8 cellular contexts compared by ENCODE assay signal in the genomic region with DNA sequence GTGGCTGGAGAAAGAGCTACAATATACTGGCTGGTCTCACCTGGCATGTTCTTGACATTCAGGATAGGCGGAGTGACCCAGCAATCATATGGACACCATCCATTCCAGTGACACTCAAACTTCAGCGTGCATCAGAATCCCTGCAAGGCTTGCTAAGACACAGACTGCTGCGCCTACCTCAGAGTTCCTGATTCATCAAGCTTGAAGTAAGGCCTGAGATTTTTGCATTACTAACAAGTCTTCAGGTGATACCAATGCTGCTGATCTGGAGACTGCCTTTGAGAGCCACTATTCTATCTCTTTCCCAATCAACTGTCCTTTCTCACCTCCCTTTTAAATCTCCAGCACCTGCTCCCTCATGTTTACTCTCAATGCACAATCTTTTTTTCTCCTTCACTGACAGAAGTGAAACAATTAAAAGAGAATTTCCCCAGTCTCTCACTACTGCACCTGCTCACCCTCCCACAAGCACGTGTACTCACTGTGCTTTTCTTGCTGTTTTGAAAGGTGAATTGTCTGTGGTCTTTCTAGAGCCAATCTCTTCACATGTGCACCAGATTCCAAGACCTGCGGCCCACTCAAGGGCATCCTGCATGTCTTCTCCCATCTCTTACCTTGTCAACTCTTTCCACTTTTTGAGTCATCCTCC.
DNase-seq lines count a peak whose midpoint lies in the region; ATAC-seq lines count a peak whose summit lies in the region.
"Not testable (repeated sequence)": the region's sequence is repeated elsewhere in the genome, so short reads cannot be mapped to it uniquely, and the experiment has no call there.

No MANE protein-coding gene starts in this region.

- ATAC-seq in GM18870 (IDR thresholded peaks at IDR 0.05; ENCODE audit: unreplicated experiment) (peak; percentile 71), GM19463 (IDR thresholded peaks at IDR 0.05; ENCODE audit: unreplicated experiment) (peak; percentile 57), HG02610 (IDR thresholded peaks at IDR 0.05; ENCODE audit: unreplicated experiment) (peak; percentile 62), HG02981 (IDR thresholded peaks at IDR 0.05; ENCODE audit: unreplicated experiment) (peak; percentile 37), HG03378 (IDR thresholded peaks at IDR 0.05; ENCODE audit: unreplicated experiment) (peak; percentile 55)

- intact Hi-C loops in activated T-helper 1 cell treated with anti-CD3 and anti-CD28 coated beads, Interleukin-12 subunit alpha, Interleukin-12 subunit beta, Interleukin-2, Interleukin-4 antibody, amounts not matched to agents 30 ng/mL and 10 ng/mL and 1 ng/mL, durations not matched to agents 14 hours and 24 hours and 36 hours (cut with micrococcal nuclease): not testable (repeated sequence)

- peaks cover 33% of the 10 kb centered on the region for H3K4me1 Mint-ChIP-seq in activated T-helper 1 cell treated with anti-CD3 and anti-CD28 coated beads, Interleukin-12 subunit alpha, Interleukin-12 subunit beta, Interleukin-2, Interleukin-4 antibody, amounts not matched to agents 30 ng/mL and 10 ng/mL and 1 ng/mL, durations not matched to agents 14 hours and 24 hours and 36 hours (ENCODE audit: low read depth)

- peak overlapping the region; percentile 80 for H3K27ac Mint-ChIP-seq in activated T-helper 1 cell treated with anti-CD3 and anti-CD28 coated beads, Interleukin-12 subunit alpha, Interleukin-12 subunit beta, Interleukin-2, Interleukin-4 antibody, amounts not matched to agents 30 ng/mL and 10 ng/mL and 1 ng/mL, durations not matched to agents 14 hours and 24 hours and 36 hours

- not testable (repeated sequence) for H3K4me3 Mint-ChIP-seq in activated T-helper 1 cell treated with anti-CD3 and anti-CD28 coated beads, Interleukin-12 subunit alpha, Interleukin-12 subunit beta, Interleukin-2, Interleukin-4 antibody, amounts not matched to agents 30 ng/mL and 10 ng/mL and 1 ng/mL, durations not matched to agents 14 hours and 24 hours and 36 hours

- H3K36me3 Mint-ChIP-seq in activated T-helper 1 cell treated with anti-CD3 and anti-CD28 coated beads, Interleukin-12 subunit alpha, Interleukin-12 subunit beta, Interleukin-2, Interleukin-4 antibody, amounts not matched to agents 30 ng/mL and 10 ng/mL and 1 ng/mL, durations not matched to agents 14 hours and 24 hours and 36 hours (ENCODE audit: low read depth): peaks cover 17% of the 10 kb centered on the region

- H3K27me3 Mint-ChIP-seq in activated T-helper 1 cell treated with anti-CD3 and anti-CD28 coated beads, Interleukin-12 subunit alpha, Interleukin-12 subunit beta, Interleukin-2, Interleukin-4 antibody, amounts not matched to agents 30 ng/mL and 10 ng/mL and 1 ng/mL, durations not matched to agents 14 hours and 24 hours and 36 hours (ENCODE audit: insufficient read depth): not testable (repeated sequence)

- peaks cover 20% of the 10 kb centered on the region for H3K9me3 Mint-ChIP-seq in activated T-helper 1 cell treated with anti-CD3 and anti-CD28 coated beads, Interleukin-12 subunit alpha, Interleukin-12 subunit beta, Interleukin-2, Interleukin-4 antibody, amounts not matched to agents 30 ng/mL and 10 ng/mL and 1 ng/mL, durations not matched to agents 14 hours and 24 hours and 36 hours

- peak; percentile 14 for DNase-seq in DMS79 treated with DMSO at 0.1 percent for 48 hours (lab: John Stamatoyannopoulos, UW)
- peak; percentile 58 for DNase-seq in NCI-H146 (lab: John Stamatoyannopoulos, UW)
- DNase-seq in activated T-helper 1 cell treated with anti-CD3 and anti-CD28 coated beads, Interleukin-12 subunit alpha, Interleukin-12 subunit beta, Interleukin-2, Interleukin-4 antibody, amounts not matched to agents 30 ng/mL and 10 ng/mL and 1 ng/mL, durations not matched to agents 14 hours and 24 hours and 36 hours (ENCODE audit: low spot score): not testable (repeated sequence)
